In the genomic region with DNA sequence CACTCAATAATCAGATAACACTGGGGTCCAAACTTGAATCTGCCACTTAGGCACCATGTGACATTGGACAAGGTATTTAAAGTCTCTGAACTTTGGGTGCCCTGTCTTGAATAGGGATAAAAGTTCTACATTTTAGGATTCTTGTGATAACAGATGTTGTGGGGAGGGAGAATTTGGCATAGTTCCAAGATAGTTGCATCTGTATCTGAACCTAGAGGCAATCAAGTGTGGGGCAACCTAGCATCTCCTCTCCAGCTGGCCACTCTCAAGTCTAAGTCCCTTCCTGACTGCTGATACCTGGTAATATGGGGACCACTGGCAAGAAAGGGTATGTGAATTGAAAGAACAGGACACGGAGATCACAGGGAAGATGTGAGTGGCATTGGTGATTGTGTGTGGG, we compare ENCODE assay signal across 9 cellular contexts.
"Had no signal": no experiment of that assay in that cellular context is flagged by ENCODE, and none has a peak within 500 bp of the region (broad histone marks: within the 10 kb centered on the region; RNA-seq: fewer than 3 reads in every experiment).

No MANE protein-coding gene starts in this region.

- H3K9me3 ChIP-seq: suprapubic skin had no signal

- H3K9ac ChIP-seq: parathyroid adenoma had no signal

- ATAC-seq: activated CD8-positive, alpha-beta T cell treated with anti-CD3 and anti-CD28 coated beads for 36 hours; activated T-cell treated with anti-CD3 and anti-CD28 coated beads, Interleukin-2, amount 50 U/mL, for 4 hours; left colon; SK-N-SH treated with all-trans-retinoic acid at 6 μM for 48 hours; stimulated activated naive CD8-positive, alpha-beta T cell treated with anti-CD3 and anti-CD28 coated beads, Interleukin-15, Interleukin-2, amounts not matched to agents 100 U/mL and 50 U/mL, for 24 hours had no signal

- H3K79me2 ChIP-seq: parathyroid adenoma had no signal

- H2AFZ ChIP-seq: parathyroid adenoma had no signal

- H3K4me3 ChIP-seq: suprapubic skin had no signal

- H3K4me1 ChIP-seq: parathyroid adenoma, suprapubic skin had no signal

- H3K27ac ChIP-seq: parathyroid adenoma, suprapubic skin had no signal

- H3K36me3 ChIP-seq: suprapubic skin had no signal

- H3K27me3 ChIP-seq: suprapubic skin had no signal

- DNase-seq: activated CD8-positive, alpha-beta T cell treated with anti-CD3 and anti-CD28 coated beads for 36 hours; activated T-cell treated with anti-CD3 and anti-CD28 coated beads, Interleukin-2, amount 50 U/mL, for 4 hours; effector memory CD4-positive, alpha-beta T cell; left colon; naive B cell; stimulated activated naive CD8-positive, alpha-beta T cell treated with anti-CD3 and anti-CD28 coated beads, Interleukin-15, Interleukin-2, amounts not matched to agents 100 U/mL and 50 U/mL, for 24 hours had no signal
